Comparison of ENCODE assay signal across 8 cellular contexts in the genomic region with DNA sequence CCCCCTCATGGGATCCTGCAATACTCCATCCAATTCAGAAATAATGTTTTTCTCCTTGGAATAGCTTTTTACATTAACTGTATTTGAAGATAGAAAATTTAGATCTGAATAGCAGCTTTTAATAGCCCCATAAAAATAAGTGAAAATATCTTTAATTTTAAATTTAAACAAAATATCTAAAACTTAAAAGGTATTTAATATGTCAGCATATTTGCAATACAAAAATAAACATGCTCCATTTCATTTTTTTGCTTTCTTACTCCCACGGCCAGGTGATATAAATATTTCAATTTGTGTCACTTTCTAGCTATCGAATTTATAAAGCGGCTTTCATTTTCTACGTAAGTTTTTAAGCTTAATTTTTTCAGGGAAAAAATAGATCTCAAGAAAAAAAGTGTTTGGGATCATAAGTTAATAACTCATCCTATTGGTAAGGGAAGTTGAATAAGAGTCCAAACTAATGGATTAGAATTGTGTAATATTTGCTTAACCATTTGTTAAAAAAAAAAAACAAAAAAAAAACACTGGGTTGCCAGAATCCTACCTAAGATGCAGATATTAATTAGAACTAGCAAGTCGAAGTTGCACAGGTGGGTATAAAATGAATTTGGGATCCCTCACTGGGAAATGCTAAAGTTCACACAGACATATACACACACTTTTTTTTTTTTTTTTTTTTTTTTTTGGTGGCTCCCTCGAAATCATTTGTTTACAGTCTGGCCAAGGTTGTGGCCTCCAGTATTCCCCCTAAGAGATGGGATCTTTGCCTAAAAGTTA. TPM values are rescaled to one million over a fixed set of nuclear protein-coding genes. Genes with fewer than 3 reads are reported as not detected.
DNase-seq lines count a peak whose midpoint lies in the region; ATAC-seq lines count a peak whose summit lies in the region.

No MANE protein-coding gene starts in this region.

- no peak for ATAC-seq in central memory CD8-positive, alpha-beta T cell (replicated peaks; ENCODE audit: extremely low read depth, poor library complexity, severe bottlenecking)
- ATAC-seq in GM18861 (IDR thresholded peaks at IDR 0.05; ENCODE audit: unreplicated experiment): no peak

- peaks cover 45% of the 10 kb centered on the region for H3K4me1 Mint-ChIP-seq in central memory CD8-positive, alpha-beta T cell

- H3K9me3 ChIP-seq in HUES64 (ENCODE audit: insufficient read depth, low read depth, low read length) (no peaks in the 10 kb centered on the region), muscle layer of duodenum (ENCODE audit: control insufficient read depth in 1 of 2, low read length in 2 of 2) (no peaks in the 10 kb centered on the region)

- no peak for DNase-seq in central memory CD8-positive, alpha-beta T cell (ENCODE audit: low spot score in 2 of 2)
- no peak for DNase-seq in NCI-H226
- DNase-seq in posterior vena cava (ENCODE audit: low spot score): no peak
- no peak for DNase-seq in NCI-H774 (lab: John Stamatoyannopoulos, UW)

- H3K27me3 ChIP-seq in ACC112 (ENCODE audit: insufficient read depth, low read length) (no peaks in the 10 kb centered on the region), HUES64 (ENCODE audit: insufficient read depth, low read length) (no peaks in the 10 kb centered on the region), muscle layer of duodenum (ENCODE audit: low read depth, low read length) (no peaks in the 10 kb centered on the region)

- H3K36me3 ChIP-seq in ACC112 (ENCODE audit: insufficient read depth, low read length) (no peaks in the 10 kb centered on the region), HUES64 (ENCODE audit: insufficient read depth, low read length) (no peaks in the 10 kb centered on the region), muscle layer of duodenum (ENCODE audit: control insufficient read depth in 1 of 2, insufficient read depth in 2 of 2, low read length in 2 of 2) (peaks cover 0 to 10% of the 10 kb centered on the region in 2 donors)

- H3K27ac ChIP-seq in ACC112 (ENCODE audit: low read depth, low read length): peak overlapping the region; percentile 98
- H3K27ac ChIP-seq in HUES64 (ENCODE audit: low read depth, low read length): peak overlapping the region; percentile 97
- H3K27ac ChIP-seq in muscle layer of duodenum (ENCODE audit: low read length): peak overlapping the region; percentile 100

- H3K79me2 ChIP-seq in ACC112 (ENCODE audit: control insufficient read depth, insufficient read depth, low read length, unreplicated experiment): peaks cover 39% of the 10 kb centered on the region

- intact Hi-C loops in posterior vena cava (cut with DNase I): no loop called here

- no peaks in the 10 kb centered on the region for H3K9me3 Mint-ChIP-seq in central memory CD8-positive, alpha-beta T cell

- H3K4me1 ChIP-seq in ACC112 (ENCODE audit: control insufficient read depth, insufficient read depth, low read length, unreplicated experiment) (peaks cover 29% of the 10 kb centered on the region), HUES64 (ENCODE audit: insufficient read depth, low read length) (peaks cover 24% of the 10 kb centered on the region), muscle layer of duodenum (ENCODE audit: control insufficient read depth in 1 of 2, insufficient read depth in 2 of 2, low read length in 2 of 2) (peaks cover 14 to 33% of the 10 kb centered on the region in 2 donors)

- WGBS in HUES64: 80% methylated on average over 5 of the region's 6 CpGs

- H3K27me3 Mint-ChIP-seq in central memory CD8-positive, alpha-beta T cell: no peaks in the 10 kb centered on the region

- H3K36me3 Mint-ChIP-seq in central memory CD8-positive, alpha-beta T cell (ENCODE audit: insufficient read depth): peaks cover 33% of the 10 kb centered on the region

- peak overlapping the region; percentile 94 for H3K4me3 ChIP-seq in ACC112 (ENCODE audit: low read depth, low read length)
- peak overlapping the region; percentile 77 for H3K4me3 ChIP-seq in HUES64 (ENCODE audit: low read length)
- peak overlapping the region; percentile 76 to 98 for H3K4me3 ChIP-seq in muscle layer of duodenum (ENCODE audit: low read depth in 1 of 2, low read length in 2 of 2)

- H3K27ac Mint-ChIP-seq in central memory CD8-positive, alpha-beta T cell (ENCODE audit: low read depth): peak overlapping the region; percentile 98

- peak overlapping the region; percentile 84; the same call in 1 of the 2 replicates for H3K9ac ChIP-seq in HUES64 (ENCODE audit: low read depth, low read length)

- H3K4me3 Mint-ChIP-seq in central memory CD8-positive, alpha-beta T cell: peak overlapping the region; percentile 88

- H2AFZ ChIP-seq in ACC112 (ENCODE audit: low read length, unreplicated experiment): peak overlapping the region; percentile 66

RNA-seq across cellular contexts. Expression of a gene that starts 47.6 kb away (rescaled TPM):
- polyA plus RNA-seq in HUES64 (2013, experiment 1 of 2): 81.6 TPM
- polyA plus RNA-seq in HUES64 (2013, experiment 2 of 2): 104 TPM
- 100 to 1,000 TPM; 132 to 135 TPM for total RNA-seq in posterior vena cava
